Comparison of ENCODE assay signal across 1 cellular context in genomic region chr10:117543245-117543998, GRCh38.
TF ChIP-seq lines count a peak whose summit lies in the region.

No MANE protein-coding gene starts in this region.

TF ChIP-seq in H1, 55 proteins besides CTCF, POLR2A, EP300 and RAD21 (continued from another document):
- no peak for TF ChIP-seq TBP (IDR thresholded peaks at IDR 0.05; ENCODE audit: low read depth, low read length)
- peak; percentile 94 for TF ChIP-seq SUZ12 (IDR thresholded peaks at IDR 0.05; ENCODE audit: low read length)
- TF ChIP-seq SAP30 (IDR thresholded peaks at IDR 0.05; ENCODE audit: insufficient read depth, insufficient replicate concordance, low read length): no peak
- no peak for TF ChIP-seq SRF (IDR thresholded peaks at IDR 0.05; ENCODE audit: low read depth, low read length)
- no peak for TF ChIP-seq SP2 (IDR thresholded peaks at IDR 0.05; ENCODE audit: low read length)
- no peak for TF ChIP-seq CBX5 (IDR thresholded peaks at IDR 0.05; ENCODE audit: low read depth, low read length)
- TF ChIP-seq, protein P1, sequence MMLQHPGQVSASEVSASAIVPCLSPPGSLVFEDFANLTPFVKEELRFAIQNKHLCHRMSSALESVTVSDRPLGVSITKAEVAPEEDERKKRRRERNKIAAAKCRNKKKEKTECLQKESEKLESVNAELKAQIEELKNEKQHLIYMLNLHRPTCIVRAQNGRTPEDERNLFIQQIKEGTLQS (IDR thresholded peaks at IDR 0.05; ENCODE audit: insufficient read depth, low read depth, low read length): no peak
- TF ChIP-seq CREB1 (IDR thresholded peaks at IDR 0.05): no peak
- TF ChIP-seq ZNF274 (IDR thresholded peaks at IDR 0.05; ENCODE audit: borderline replicate concordance, extremely low read depth, low read length): no peak
- peak; percentile 2; the same call in 1 of the 2 replicates for TF ChIP-seq CBX8 (IDR thresholded peaks at IDR 0.05; ENCODE audit: borderline replicate concordance, low read depth, low read length)
- no peak for TF ChIP-seq CHD7 (IDR thresholded peaks at IDR 0.05; ENCODE audit: insufficient replicate concordance, low read length)
- peak; percentile 54 for TF ChIP-seq KDM4A (IDR thresholded peaks at IDR 0.05; ENCODE audit: low read depth, low read length, severe bottlenecking)
- no peak for TF ChIP-seq TCF12 (IDR thresholded peaks at IDR 0.05; ENCODE audit: low read depth, low read length)
